In the genomic region with DNA sequence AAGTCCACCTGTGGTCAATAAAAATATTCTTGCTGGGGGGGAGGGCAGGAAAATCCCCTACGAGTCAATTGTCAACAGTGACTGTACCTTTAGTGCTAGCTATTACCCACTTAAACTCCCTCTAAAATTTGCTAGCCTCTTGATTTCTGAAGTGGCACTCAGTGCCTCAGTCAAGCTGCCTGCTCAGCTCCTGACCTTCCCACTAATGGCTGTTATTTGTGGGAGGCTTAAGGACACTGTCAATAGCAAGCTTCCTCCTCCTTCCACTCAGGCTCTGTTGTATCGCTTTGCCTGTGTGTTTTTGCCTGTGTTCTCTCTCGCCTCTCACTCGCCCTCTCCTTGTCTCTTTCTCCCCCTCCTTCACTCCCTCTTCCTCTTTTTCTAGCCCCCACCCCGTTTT, we compare ENCODE assay signal across 13 cellular contexts.
DNase-seq lines count a peak whose midpoint lies in the region; ATAC-seq and TF ChIP-seq lines count a peak whose summit lies in the region.
"Had no signal": no experiment of that assay in that cellular context is flagged by ENCODE, and none has a peak within 500 bp of the region (broad histone marks: within the 10 kb centered on the region; RNA-seq: fewer than 3 reads in every experiment).

No MANE protein-coding gene starts in this region.

- H3K4me1 Mint-ChIP-seq in endodermal cell = peaks cover 66% of the 10 kb centered on the region

- 11% methylated on average over 5 of the region's 5 CpGs for WGBS in HUES64
- 17 to 40% methylated on average over 1 to 5 of the region's 5 CpGs for WGBS in endodermal cell (ENCODE audit: insufficient coverage in 1 of 2, insufficient read length in 1 of 2), 2 experiments

- H3K9me3 Mint-ChIP-seq in endodermal cell = no peaks in the 10 kb centered on the region
- H3K9me3 Mint-ChIP-seq: activated naive CD8-positive, alpha-beta T cell treated with anti-CD3 and anti-CD28 coated beads, Interleukin-2, amount 10 ng/mL, durations not matched to agents 7 days and 5 days had no signal

- TF ChIP-seq CTCF in endodermal cell (conservative IDR thresholded peaks at IDR 0.05) = no peak
- TF ChIP-seq CTCF in Peyer's patch (IDR thresholded peaks at IDR 0.05) = no peak

- H3K27ac ChIP-seq in HUES64 (ENCODE audit: low read depth, low read length) (peak overlapping the region; percentile 22; the same call in 1 of the 2 replicates), endodermal cell (ENCODE audit: low read depth, low read length) (no peak overlapping the region), Peyer's patch (no peak overlapping the region)
- H3K27ac ChIP-seq: BLaER1, right lobe of liver had no signal

- no peaks in the 10 kb centered on the region for H3K36me3 Mint-ChIP-seq in endodermal cell (ENCODE audit: low read depth)
- H3K36me3 Mint-ChIP-seq: activated naive CD8-positive, alpha-beta T cell treated with anti-CD3 and anti-CD28 coated beads, Interleukin-2, amount 10 ng/mL, durations not matched to agents 7 days and 5 days had no signal

- H3K9ac ChIP-seq in HUES64 (ENCODE audit: low read depth, low read length) (no peak overlapping the region), endodermal cell (ENCODE audit: extremely low read depth, low read length, poor library complexity, severe bottlenecking) (no peak overlapping the region)
- H3K9ac ChIP-seq: BLaER1 had no signal

- H3K27me3 ChIP-seq in HUES64 (ENCODE audit: insufficient read depth, low read length) (peaks cover 3% of the 10 kb centered on the region; the same call in 1 of the 2 replicates), endodermal cell (ENCODE audit: control insufficient read depth, insufficient read depth, low read length, poor library complexity, severe bottlenecking) (peaks cover 11% of the 10 kb centered on the region), Peyer's patch (no peaks in the 10 kb centered on the region)

- peak overlapping the region; percentile 3 for H3K27ac Mint-ChIP-seq in endodermal cell
- H3K27ac Mint-ChIP-seq: activated naive CD8-positive, alpha-beta T cell treated with anti-CD3 and anti-CD28 coated beads, Interleukin-2, amount 10 ng/mL, durations not matched to agents 7 days and 5 days had no signal

- H3K9me3 ChIP-seq in HUES64 (ENCODE audit: insufficient read depth, low read depth, low read length) = no peaks in the 10 kb centered on the region
- H3K9me3 ChIP-seq in endodermal cell (ENCODE audit: control insufficient read depth, low read length) = no peaks in the 10 kb centered on the region
- no peaks in the 10 kb centered on the region for H3K9me3 ChIP-seq in Peyer's patch
- H3K9me3 ChIP-seq: BLaER1, right lobe of liver had no signal

- H3K4me1 ChIP-seq in HUES64 (ENCODE audit: insufficient read depth, low read length) (peaks cover 80% of the 10 kb centered on the region), endodermal cell (ENCODE audit: control insufficient read depth, insufficient read depth, low read length) (peaks cover 4% of the 10 kb centered on the region), Peyer's patch (no peaks in the 10 kb centered on the region)

- no peak for TF ChIP-seq POLR2A in Peyer's patch (IDR thresholded peaks at IDR 0.05)

- DNase-seq in NCI-H2227 (lab: John Stamatoyannopoulos, UW; ENCODE audit: unreplicated experiment) = peak; percentile 91
- DNase-seq in endodermal cell = no peak
- peak; percentile 34 for DNase-seq in renal cortical epithelial cell (ENCODE audit: low read depth)
- DNase-seq in HK-2 (ENCODE audit: unreplicated experiment) = no peak
- no peak for DNase-seq in Peyer's patch
- DNase-seq: activated naive CD8-positive, alpha-beta T cell treated with anti-CD3 and anti-CD28 coated beads, Interleukin-2, amount 10 ng/mL, durations not matched to agents 7 days and 5 days; NCI-H1930; right lobe of liver had no signal

- H3K27me3 Mint-ChIP-seq in endodermal cell (ENCODE audit: insufficient read depth) = peaks cover 32% of the 10 kb centered on the region

- ATAC-seq in GM21423 (IDR thresholded peaks at IDR 0.05; ENCODE audit: unreplicated experiment) = no peak
- ATAC-seq in GM21576 (IDR thresholded peaks at IDR 0.05; ENCODE audit: unreplicated experiment) = no peak
- ATAC-seq: HepG2, right lobe of liver had no signal

- H3K4me3 Mint-ChIP-seq in endodermal cell = peak overlapping the region; percentile 35
- H3K4me3 Mint-ChIP-seq: activated naive CD8-positive, alpha-beta T cell treated with anti-CD3 and anti-CD28 coated beads, Interleukin-2, amount 10 ng/mL, durations not matched to agents 7 days and 5 days had no signal

- H3K36me3 ChIP-seq in HUES64 (ENCODE audit: insufficient read depth, low read length) (no peaks in the 10 kb centered on the region), endodermal cell (ENCODE audit: control insufficient read depth, insufficient read depth, low read length) (no peaks in the 10 kb centered on the region), Peyer's patch (no peaks in the 10 kb centered on the region)
- H3K36me3 ChIP-seq: BLaER1, right lobe of liver had no signal

- H3K4me3 ChIP-seq in HUES64 (ENCODE audit: low read length) = peak overlapping the region; percentile 27
- peak overlapping the region; percentile 50 for H3K4me3 ChIP-seq in endodermal cell (ENCODE audit: low read length)
- H3K4me3 ChIP-seq in Peyer's patch = no peak overlapping the region
- H3K4me3 ChIP-seq: BLaER1, right lobe of liver had no signal

Comparison
In these comparisons a context has a peak if more than half of its experiments do, and no peak if none do; other contexts are left out.
1. H3K4me3 ChIP-seq: peak in HUES64 (single experiment) and endodermal cell (single experiment); none in Peyer's patch (0 of 4).
2. DNase-seq: peak in NCI-H2227 (single experiment) and renal cortical epithelial cell (single experiment); none in endodermal cell (single experiment), HK-2 (single experiment) and Peyer's patch (0 of 3).